Comparison of ENCODE assay signal across 32 cellular contexts in the genomic region with DNA sequence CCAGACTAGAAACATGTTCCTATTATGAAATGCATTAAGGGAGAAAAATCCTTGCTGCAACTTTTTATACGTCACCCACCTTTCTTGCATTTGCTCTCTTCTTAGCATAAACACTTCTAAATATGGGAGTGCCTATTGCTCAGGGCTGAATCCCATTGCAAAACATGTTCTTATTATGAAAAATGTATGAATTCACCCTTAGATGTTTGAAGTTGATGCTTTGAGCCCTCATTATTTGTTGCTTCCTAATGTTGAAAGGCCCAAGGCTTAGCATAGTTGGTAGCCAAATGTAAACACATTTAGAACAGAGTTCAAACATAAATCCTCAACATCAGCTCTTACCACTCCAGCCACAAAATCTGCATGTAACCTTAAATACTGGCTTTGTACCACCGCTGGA. TPM values are rescaled to one million over a fixed set of nuclear protein-coding genes. Genes with fewer than 3 reads are reported as not detected.
"Had no signal": no experiment of that assay in that cellular context is flagged by ENCODE, and none has a peak within 500 bp of the region (broad histone marks: within the 10 kb centered on the region; RNA-seq: fewer than 3 reads in every experiment).

No MANE protein-coding gene starts in this region.

- H3K4me1 ChIP-seq: breast epithelium, esophagus squamous epithelium, foreskin keratinocyte, gastrocnemius medialis, heart right ventricle had no signal

- H3K27ac ChIP-seq: breast epithelium, cardiac muscle cell, coronary artery, dorsolateral prefrontal cortex, esophagus squamous epithelium, foreskin keratinocyte, gastrocnemius medialis, heart right ventricle had no signal

- H3K36me3 ChIP-seq: breast epithelium, esophagus squamous epithelium, gastrocnemius medialis, heart right ventricle had no signal

- DNase-seq: activated CD4-positive, alpha-beta memory T cell treated with anti-CD3 and anti-CD28 coated beads, Interleukin-2, amount 10 ng/mL, durations not matched to agents 7 days and 5 days; activated CD4-positive, alpha-beta T cell treated with anti-CD3 and anti-CD28 coated beads for 1 hour; activated CD4-positive, alpha-beta T cell treated with anti-CD3 and anti-CD28 coated beads for 4 hours; activated CD4-positive, alpha-beta T cell treated with anti-CD3 and anti-CD28 coated beads, Interleukin-2, amount 10 ng/mL, durations not matched to agents 7 days and 5 days; activated CD4-positive, alpha-beta T cell treated with anti-CD3 and anti-CD28 coated beads, Interleukin-2, amount 50 U/mL, for 4 hours; activated CD8-positive, alpha-beta memory T cell treated with anti-CD3 and anti-CD28 coated beads, Interleukin-2, amount 50 U/mL, for 48 hours; activated gamma-delta T cell; activated naive CD4-positive, alpha-beta T cell; activated naive CD4-positive, alpha-beta T cell treated with anti-CD3 and anti-CD28 coated beads, Interleukin-2, amount 10 ng/mL, durations not matched to agents 7 days and 5 days; activated naive CD8-positive, alpha-beta T cell treated with anti-CD3 and anti-CD28 coated beads, Interleukin-2, amount 10 ng/mL, durations not matched to agents 7 days and 5 days; activated T-cell treated with anti-CD3 and anti-CD28 coated beads for 4 hours; activated T-cell treated with anti-CD3 and anti-CD28 coated beads, Interleukin-2, amount 50 U/mL, for 24 hours; activated T-cell treated with anti-CD3 and anti-CD28 coated beads, Interleukin-2, amount 50 U/mL, for 72 hours; amygdala; aorta; central memory CD4-positive, alpha-beta T cell; cerebellar nuclear complex; dorsolateral prefrontal cortex; effector memory CD4-positive, alpha-beta T cell; endodermal cell; esophagus squamous epithelium; foreskin keratinocyte; gastrocnemius medialis; glutamatergic neuron; heart right ventricle; T-helper 2 cell had no signal

- H3K9me3 ChIP-seq: breast epithelium, esophagus squamous epithelium, gastrocnemius medialis, heart right ventricle had no signal

- ATAC-seq: activated naive CD4-positive, alpha-beta T cell treated with anti-CD3 and anti-CD28 coated beads, Interleukin-2, amount 50 U/mL, for 72 hours; activated T-cell treated with anti-CD3 and anti-CD28 coated beads, Interleukin-2, amount 50 U/mL, for 72 hours; foreskin keratinocyte; gastrocnemius medialis; heart right ventricle; WTC11 had no signal

- H3K27me3 ChIP-seq: breast epithelium, cardiac muscle cell, dorsolateral prefrontal cortex, esophagus squamous epithelium, foreskin keratinocyte, gastrocnemius medialis, heart right ventricle had no signal

- H3K4me3 ChIP-seq: breast epithelium, cardiac muscle cell, coronary artery, dorsolateral prefrontal cortex, esophagus squamous epithelium, gastrocnemius medialis, heart right ventricle had no signal

RNA-seq across cellular contexts. Expression of gene BMPER, which starts 52.8 kb away (rescaled TPM):
- total RNA-seq: activated CD4-positive, alpha-beta memory T cell treated with anti-CD3 and anti-CD28 coated beads, Interleukin-2, amount 10 ng/mL, durations not matched to agents 7 days and 5 days; activated CD4-positive, alpha-beta T cell treated with anti-CD3 and anti-CD28 coated beads, Interleukin-2, amount 10 ng/mL, durations not matched to agents 7 days and 5 days; activated naive CD4-positive, alpha-beta T cell treated with anti-CD3 and anti-CD28 coated beads, Interleukin-2, amount 50 U/mL, for 72 hours; activated naive CD8-positive, alpha-beta T cell treated with anti-CD3 and anti-CD28 coated beads, Interleukin-2, amount 10 ng/mL, durations not matched to agents 7 days and 5 days; T-helper 1 cell treated with Interleukin-12 subunit alpha and Interleukin-12 subunit beta and Interleukin-4 antibody, amounts not matched to agents 30 ng/mL and 1 ng/mL, for 36 hours had no signal
- polyA plus RNA-seq: foreskin keratinocyte had no signal
